Comparison of ENCODE assay signal across 11 cellular contexts in the genomic region with DNA sequence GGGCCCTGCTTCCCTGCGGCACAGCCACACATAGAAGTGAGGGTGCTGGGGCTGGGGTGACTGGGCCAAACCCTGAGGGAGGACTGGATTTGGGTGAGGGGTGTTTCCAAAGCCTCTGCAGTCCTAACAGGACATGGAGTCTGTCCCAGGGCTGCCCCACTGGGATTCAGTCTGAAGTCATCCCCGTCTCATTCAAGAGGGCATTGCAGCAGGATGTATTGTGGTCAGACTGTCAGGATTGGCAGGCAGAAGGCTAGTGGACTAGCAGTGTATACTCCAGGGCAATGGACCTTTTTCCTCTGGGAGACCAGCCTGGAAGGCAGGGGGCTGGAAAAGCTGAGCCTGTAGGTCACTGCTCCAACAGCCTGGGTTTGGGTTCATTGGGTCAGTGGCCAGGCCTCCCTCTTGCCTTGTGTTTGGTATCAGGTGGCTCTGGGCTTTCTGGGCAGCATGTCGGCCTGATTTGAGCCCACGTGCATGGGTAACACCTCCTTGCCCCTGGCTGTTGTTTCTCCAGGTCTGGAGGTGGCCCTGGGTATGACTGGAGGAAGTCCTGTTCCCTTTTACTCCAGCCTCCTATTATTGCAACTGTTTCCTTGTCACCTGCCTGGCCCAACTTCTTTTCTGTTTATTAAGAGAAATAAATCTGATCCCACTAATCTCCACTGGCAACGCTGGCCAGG. TPM values are rescaled to one million over a fixed set of nuclear protein-coding genes. Genes with fewer than 3 reads are reported as not detected.
A peak's percentile ranks its signal among the peaks of the same experiment; 100 is the strongest.
DNase-seq lines count a peak whose midpoint lies in the region; ATAC-seq and TF ChIP-seq lines count a peak whose summit lies in the region.
"Had no signal": no experiment of that assay in that cellular context is flagged by ENCODE, and none has a peak within 500 bp of the region (broad histone marks: within the 10 kb centered on the region; RNA-seq: fewer than 3 reads in every experiment).

No MANE protein-coding gene starts in this region.

- H3K36me3 ChIP-seq in GM23338 (ENCODE audit: insufficient read depth) = no peaks in the 10 kb centered on the region
- no peaks in the 10 kb centered on the region for H3K36me3 ChIP-seq in iPS-20b (ENCODE audit: insufficient read depth, low read depth, low read length)
- H3K36me3 ChIP-seq in gastrocnemius medialis = no peaks in the 10 kb centered on the region
- H3K36me3 ChIP-seq in effector memory CD4-positive, alpha-beta T cell (ENCODE audit: control insufficient read depth, insufficient read depth, low read length) = no peaks in the 10 kb centered on the region

- DNase-seq in GM23338 (ENCODE audit: low spot score) (no peak), gastrocnemius medialis (no peak), NCI-H146 (lab: John Stamatoyannopoulos, UW) (no peak)
- DNase-seq in activated T-helper 2 cell treated with anti-CD3 and anti-CD28 coated beads, Interferon-gamma antibody, Interleukin-2, Interleukin-4, amounts not matched to agents 10 μg/mL and 5 μg/mL and 100 μg/mL, durations not matched to agents 14 hours and 24 hours and 36 hours (ENCODE audit: low spot score) = no peak
- no peak for DNase-seq in activated CD8-positive, alpha-beta memory T cell treated with anti-CD3 and anti-CD28 coated beads for 24 hours
- no peak for DNase-seq in effector memory CD4-positive, alpha-beta T cell
- DNase-seq: activated naive CD8-positive, alpha-beta T cell treated with anti-CD3 and anti-CD28 coated beads for 36 hours; NCI-H2029 treated with DMSO at 0.1 percent for 48 hours; stimulated activated CD4-positive, alpha-beta T cell treated with anti-CD3 and anti-CD28 coated beads, Interleukin-4, amount 100 ng/mL, for 1 hour had no signal

- peak overlapping the region; percentile 90 for H3K4me2 ChIP-seq in GM23338

- H3K27ac ChIP-seq in GM23338 (ENCODE audit: low read depth) (no peak overlapping the region), iPS-20b (ENCODE audit: low read length) (no peak overlapping the region), gastrocnemius medialis (peak overlapping the region in 3 of 4 donors; percentile 73 to 82 (median 81))
- no peak overlapping the region for H3K27ac ChIP-seq in effector memory CD4-positive, alpha-beta T cell (ENCODE audit: insufficient read depth, low read length, poor library complexity, severe bottlenecking)

- H3K9me2 ChIP-seq in GM23338 (ENCODE audit: insufficient read depth) = no peaks in the 10 kb centered on the region

- H3K9me3 Mint-ChIP-seq in GM23338 = no peaks in the 10 kb centered on the region
- H3K9me3 Mint-ChIP-seq in activated T-helper 2 cell treated with anti-CD3 and anti-CD28 coated beads, Interferon-gamma antibody, Interleukin-2, Interleukin-4, amounts not matched to agents 10 μg/mL and 5 μg/mL and 100 μg/mL, durations not matched to agents 14 hours and 24 hours and 36 hours = no peaks in the 10 kb centered on the region
- H3K9me3 Mint-ChIP-seq: activated naive CD8-positive, alpha-beta T cell treated with anti-CD3 and anti-CD28 coated beads for 36 hours had no signal

- H3K4me3 ChIP-seq in GM23338 (no peak overlapping the region; the same call in 1 of the 2 replicates), iPS-20b (ENCODE audit: low read length) (peak overlapping the region; percentile 73; the same call in 1 of the 2 replicates), gastrocnemius medialis (no peak overlapping the region)
- H3K4me3 ChIP-seq in effector memory CD4-positive, alpha-beta T cell (ENCODE audit: insufficient read depth, low read depth, low read length, poor library complexity, severe bottlenecking) = no peak overlapping the region

- H3K9me3 ChIP-seq in iPS-20b (ENCODE audit: insufficient read depth, low read depth, low read length) = no peaks in the 10 kb centered on the region
- H3K9me3 ChIP-seq in gastrocnemius medialis = no peaks in the 10 kb centered on the region
- H3K9me3 ChIP-seq in effector memory CD4-positive, alpha-beta T cell (ENCODE audit: control insufficient read depth, low read length) = no peaks in the 10 kb centered on the region

- peaks cover 20% of the 10 kb centered on the region for H3K4me1 Mint-ChIP-seq in GM23338
- H3K4me1 Mint-ChIP-seq in activated T-helper 2 cell treated with anti-CD3 and anti-CD28 coated beads, Interferon-gamma antibody, Interleukin-2, Interleukin-4, amounts not matched to agents 10 μg/mL and 5 μg/mL and 100 μg/mL, durations not matched to agents 14 hours and 24 hours and 36 hours (ENCODE audit: low read depth) = no peaks in the 10 kb centered on the region
- H3K4me1 Mint-ChIP-seq: activated naive CD8-positive, alpha-beta T cell treated with anti-CD3 and anti-CD28 coated beads for 36 hours had no signal

- H3K27me3 Mint-ChIP-seq in GM23338 (ENCODE audit: insufficient read depth, low read depth, poor library complexity) = peaks cover 30% of the 10 kb centered on the region
- H3K27me3 Mint-ChIP-seq in activated T-helper 2 cell treated with anti-CD3 and anti-CD28 coated beads, Interferon-gamma antibody, Interleukin-2, Interleukin-4, amounts not matched to agents 10 μg/mL and 5 μg/mL and 100 μg/mL, durations not matched to agents 14 hours and 24 hours and 36 hours (ENCODE audit: low read depth) = peaks cover 33% of the 10 kb centered on the region

- TF ChIP-seq CTCF in GM23338 (conservative IDR thresholded peaks at IDR 0.05; ENCODE audit: low read depth in 2 of 2) (no peak), gastrocnemius medialis (IDR thresholded peaks at IDR 0.05 in 4 of 5, conservative IDR thresholded peaks at IDR 0.05 in 1 of 5) (no peak)

- peaks cover 19% of the 10 kb centered on the region for H3K27me3 ChIP-seq in GM23338 (ENCODE audit: insufficient read depth)
- peaks cover 16% of the 10 kb centered on the region for H3K27me3 ChIP-seq in iPS-20b (ENCODE audit: insufficient read depth, low read length)
- H3K27me3 ChIP-seq in gastrocnemius medialis = no peaks in the 10 kb centered on the region
- H3K27me3 ChIP-seq in effector memory CD4-positive, alpha-beta T cell (replicated peaks; ENCODE audit: control insufficient read depth, insufficient read depth, low read length, poor library complexity, severe bottlenecking) = peaks cover 16% of the 10 kb centered on the region

- ATAC-seq in GM23338 = no peak
- ATAC-seq in gastrocnemius medialis = no peak
- ATAC-seq in GM21528 (IDR thresholded peaks at IDR 0.05; ENCODE audit: low FRiP score, unreplicated experiment) = no peak

- no peaks in the 10 kb centered on the region; the same call in 1 of the 2 replicates for H4K20me1 ChIP-seq in GM23338 (replicated peaks; ENCODE audit: insufficient read depth)

- peak overlapping the region; percentile 74; the same call in 2 of the 3 replicates for H3K4me3 Mint-ChIP-seq in GM23338
- H3K4me3 Mint-ChIP-seq in activated T-helper 2 cell treated with anti-CD3 and anti-CD28 coated beads, Interferon-gamma antibody, Interleukin-2, Interleukin-4, amounts not matched to agents 10 μg/mL and 5 μg/mL and 100 μg/mL, durations not matched to agents 14 hours and 24 hours and 36 hours (ENCODE audit: low read depth) = peak overlapping the region; percentile 63
- H3K4me3 Mint-ChIP-seq: activated naive CD8-positive, alpha-beta T cell treated with anti-CD3 and anti-CD28 coated beads for 36 hours had no signal

- H2AFZ ChIP-seq in GM23338 = no peak overlapping the region

- H3K9ac ChIP-seq in iPS-20b (ENCODE audit: low read depth, low read length) = no peak overlapping the region; the same call in 1 of the 2 replicates

- intact Hi-C loops in activated T-helper 2 cell treated with anti-CD3 and anti-CD28 coated beads, Interferon-gamma antibody, Interleukin-2, Interleukin-4, amounts not matched to agents 10 μg/mL and 5 μg/mL and 100 μg/mL, durations not matched to agents 14 hours and 24 hours and 36 hours (cut with micrococcal nuclease) = no loop called here
- intact Hi-C loops in gastrocnemius medialis (cut with DNase I; ENCODE audit: low total_unique reads) = no loop called here

- H3K27ac Mint-ChIP-seq in GM23338 = no peak overlapping the region
- no peak overlapping the region for H3K27ac Mint-ChIP-seq in activated T-helper 2 cell treated with anti-CD3 and anti-CD28 coated beads, Interferon-gamma antibody, Interleukin-2, Interleukin-4, amounts not matched to agents 10 μg/mL and 5 μg/mL and 100 μg/mL, durations not matched to agents 14 hours and 24 hours and 36 hours
- H3K27ac Mint-ChIP-seq: activated naive CD8-positive, alpha-beta T cell treated with anti-CD3 and anti-CD28 coated beads for 36 hours had no signal

- H3K79me2 ChIP-seq in GM23338 (replicated peaks; ENCODE audit: insufficient read depth) = no peaks in the 10 kb centered on the region

- peaks cover 20% of the 10 kb centered on the region for H3F3A ChIP-seq in GM23338 (replicated peaks; ENCODE audit: low read depth)

- H3K36me3 Mint-ChIP-seq in GM23338 (ENCODE audit: low read depth) = no peaks in the 10 kb centered on the region
- H3K36me3 Mint-ChIP-seq in activated T-helper 2 cell treated with anti-CD3 and anti-CD28 coated beads, Interferon-gamma antibody, Interleukin-2, Interleukin-4, amounts not matched to agents 10 μg/mL and 5 μg/mL and 100 μg/mL, durations not matched to agents 14 hours and 24 hours and 36 hours (ENCODE audit: low read depth) = no peaks in the 10 kb centered on the region
- H3K36me3 Mint-ChIP-seq: activated naive CD8-positive, alpha-beta T cell treated with anti-CD3 and anti-CD28 coated beads for 36 hours had no signal

- in situ Hi-C loops in gastrocnemius medialis (cut with MboI; ENCODE audit: low sequenced_read_pairs in 4 of 4) = no loop called here

- no peak for TF ChIP-seq POLR2A in gastrocnemius medialis (IDR thresholded peaks at IDR 0.05)

- peaks cover 13% of the 10 kb centered on the region for H3K4me1 ChIP-seq in GM23338 (ENCODE audit: insufficient read depth)
- H3K4me1 ChIP-seq in iPS-20b (ENCODE audit: insufficient read depth, low read length) = peaks cover 14% of the 10 kb centered on the region
- H3K4me1 ChIP-seq in gastrocnemius medialis = peaks cover 6 to 16% of the 10 kb centered on the region in 2 donors
- peaks cover 7% of the 10 kb centered on the region for H3K4me1 ChIP-seq in effector memory CD4-positive, alpha-beta T cell (ENCODE audit: control insufficient read depth, insufficient read depth, low read length, poor library complexity, severe bottlenecking)

RNA-seq across cellular contexts. Expression of a gene that starts 41.0 kb away (rescaled TPM):
- total RNA-seq in GM23338 (2014; rRNA removed; shearing (Covaris generic)) = not detected in 2 replicates
- polyA plus RNA-seq in GM23338 (2016; fragmentation: Nextera tagmentation; extraction: Ambion mirVana) = 0.31 TPM in 1 of 2 replicates, not detected in the other
- not detected in 2 replicates for total RNA-seq in activated T-helper 2 cell treated with anti-CD3 and anti-CD28 coated beads, Interferon-gamma antibody, Interleukin-2, Interleukin-4, amounts not matched to agents 10 μg/mL and 5 μg/mL and 100 μg/mL, durations not matched to agents 14 hours and 24 hours and 36 hours
- total RNA-seq in gastrocnemius medialis = 100 to 1,000 TPM in 3 of 4 donors, 10 to 100 TPM in 1; 68.3 to 252 (median 158) TPM
- total RNA-seq: activated naive CD8-positive, alpha-beta T cell treated with anti-CD3 and anti-CD28 coated beads for 36 hours had no signal

Comparison
In these comparisons a context has a peak if more than half of its experiments do, and no peak if none do; other contexts are left out.
1. H3K27ac ChIP-seq: peak in gastrocnemius medialis (3 of 4); none in GM23338 (single experiment), iPS-20b (single experiment) and effector memory CD4-positive, alpha-beta T cell (single experiment).
2. RNA of a gene that starts 41.0 kb away (total RNA-seq): 68.3 to 252 TPM in gastrocnemius medialis; not detected in GM23338 and not detected in activated T-helper 2 cell treated with anti-CD3 and anti-CD28 coated beads, Interferon-gamma antibody, Interleukin-2, Interleukin-4, amounts not matched to agents 10 μg/mL and 5 μg/mL and 100 μg/mL, durations not matched to agents 14 hours and 24 hours and 36 hours; every median in the first group is over 10 times any median in the second.